ENCODE assay signal across 18 cellular contexts in genomic region chr6:144075187-144075586, GRCh38. TPM values are rescaled to one million over a fixed set of nuclear protein-coding genes. Genes with fewer than 3 reads are reported as not detected.
DNase-seq lines count a peak whose midpoint lies in the region; ATAC-seq, FAIRE-seq and TF ChIP-seq lines count a peak whose summit lies in the region.
"Had no signal": no experiment of that assay in that cellular context is flagged by ENCODE, and none has a peak within 500 bp of the region (broad histone marks: within the 10 kb centered on the region; RNA-seq: fewer than 3 reads in every experiment).

No MANE protein-coding gene starts in this region.

- no peaks in the 10 kb centered on the region for H3K36me3 Mint-ChIP-seq in activated naive CD8-positive, alpha-beta T cell treated with anti-CD3 and anti-CD28 coated beads, Interleukin-2, amount 50 U/mL, for 24 hours (ENCODE audit: low read depth)
- H3K36me3 Mint-ChIP-seq: T-cell had no signal

- H3K27ac Mint-ChIP-seq in activated naive CD8-positive, alpha-beta T cell treated with anti-CD3 and anti-CD28 coated beads, Interleukin-2, amount 50 U/mL, for 24 hours = no peak overlapping the region
- H3K27ac Mint-ChIP-seq: T-cell had no signal

- peak; percentile 75 for FAIRE-seq in GM12891 (lab: Jason Lieb, UNC)

- peaks cover 5% of the 10 kb centered on the region for H3K4me1 Mint-ChIP-seq in activated naive CD8-positive, alpha-beta T cell treated with anti-CD3 and anti-CD28 coated beads, Interleukin-2, amount 50 U/mL, for 24 hours
- H3K4me1 Mint-ChIP-seq: T-cell had no signal

- H3K27me3 Mint-ChIP-seq in activated naive CD8-positive, alpha-beta T cell treated with anti-CD3 and anti-CD28 coated beads, Interleukin-2, amount 50 U/mL, for 24 hours = peaks cover 2% of the 10 kb centered on the region
- H3K27me3 Mint-ChIP-seq: T-cell had no signal

- no peaks in the 10 kb centered on the region for H3K9me3 Mint-ChIP-seq in activated naive CD8-positive, alpha-beta T cell treated with anti-CD3 and anti-CD28 coated beads, Interleukin-2, amount 50 U/mL, for 24 hours
- H3K9me3 Mint-ChIP-seq: T-cell had no signal

- no peak for TF ChIP-seq POLR2A in GM12891 (IDR thresholded peaks at IDR 0.05; ENCODE audit: low read depth, low read length)

- DNase-seq in GM12891 (ENCODE audit: insufficient read length, low spot score) (no peak), NCI-H187 treated with DMSO at 0.1 percent for 48 hours (lab: John Stamatoyannopoulos, UW) (no peak), NCI-H345 (lab: John Stamatoyannopoulos, UW) (no peak)
- no peak for DNase-seq in activated naive CD8-positive, alpha-beta T cell treated with anti-CD3 and anti-CD28 coated beads, Interleukin-2, amount 50 U/mL, for 24 hours
- DNase-seq: activated CD4-positive, alpha-beta T cell treated with anti-CD3 and anti-CD28 coated beads, Interleukin-2, amount 50 U/mL, for 1 hour; activated naive CD4-positive, alpha-beta T cell; anterior cingulate cortex; H7; IMR-90; NCI-H2081 treated with DMSO at 0.1 percent for 48 hours; SHP77; spleen; T-cell; thyroid gland had no signal

- no peak overlapping the region for H3K4me3 Mint-ChIP-seq in activated naive CD8-positive, alpha-beta T cell treated with anti-CD3 and anti-CD28 coated beads, Interleukin-2, amount 50 U/mL, for 24 hours
- H3K4me3 Mint-ChIP-seq: T-cell had no signal

- peak; percentile 45 for ATAC-seq in GM19035 (IDR thresholded peaks at IDR 0.05; ENCODE audit: unreplicated experiment)
- ATAC-seq in HG02588 (IDR thresholded peaks at IDR 0.05; ENCODE audit: unreplicated experiment) = peak; percentile 72
- ATAC-seq in HG03432 (IDR thresholded peaks at IDR 0.05; ENCODE audit: unreplicated experiment) = peak; percentile 76
- ATAC-seq in HG03521 (IDR thresholded peaks at IDR 0.05; ENCODE audit: unreplicated experiment) = no peak
- ATAC-seq in activated naive CD8-positive, alpha-beta T cell treated with anti-CD3 and anti-CD28 coated beads, Interleukin-2, amount 50 U/mL, for 24 hours = no peak
- ATAC-seq: T-cell had no signal

TF ChIP-seq in GM12891, 5 proteins besides CTCF, POLR2A, EP300 and RAD21:
- no peak for TF ChIP-seq SPI1 (IDR thresholded peaks at IDR 0.05; ENCODE audit: low read depth, low read length)
- TF ChIP-seq TAF1 (IDR thresholded peaks at IDR 0.05; ENCODE audit: low read depth, low read length) = no peak
- no peak for TF ChIP-seq PAX5 (IDR thresholded peaks at IDR 0.05; ENCODE audit: insufficient read depth, low read length, severe bottlenecking)
- TF ChIP-seq POU2F2 (IDR thresholded peaks at IDR 0.05; ENCODE audit: low read depth, low read length) = no peak
- TF ChIP-seq POLR2AphosphoS5 (IDR thresholded peaks at IDR 0.05; ENCODE audit: low read depth, low read length) = no peak

RNA-seq across cellular contexts. Expression of gene SF3B5, which starts 20.2 kb away (rescaled TPM):
- 252 TPM for polyA plus RNA-seq in GM12891 (2012; ENCODE audit: low read depth, missing spikeins)

Comparison
In these comparisons a context has a peak if more than half of its experiments do, and no peak if none do; other contexts are left out.
1. ATAC-seq: peak in GM19035 (single experiment), HG02588 (single experiment) and HG03432 (single experiment); none in HG03521 (single experiment) and activated naive CD8-positive, alpha-beta T cell treated with anti-CD3 and anti-CD28 coated beads, Interleukin-2, amount 50 U/mL, for 24 hours (single experiment).